Comparison of ENCODE assay signal across 10 cellular contexts in the genomic region with DNA sequence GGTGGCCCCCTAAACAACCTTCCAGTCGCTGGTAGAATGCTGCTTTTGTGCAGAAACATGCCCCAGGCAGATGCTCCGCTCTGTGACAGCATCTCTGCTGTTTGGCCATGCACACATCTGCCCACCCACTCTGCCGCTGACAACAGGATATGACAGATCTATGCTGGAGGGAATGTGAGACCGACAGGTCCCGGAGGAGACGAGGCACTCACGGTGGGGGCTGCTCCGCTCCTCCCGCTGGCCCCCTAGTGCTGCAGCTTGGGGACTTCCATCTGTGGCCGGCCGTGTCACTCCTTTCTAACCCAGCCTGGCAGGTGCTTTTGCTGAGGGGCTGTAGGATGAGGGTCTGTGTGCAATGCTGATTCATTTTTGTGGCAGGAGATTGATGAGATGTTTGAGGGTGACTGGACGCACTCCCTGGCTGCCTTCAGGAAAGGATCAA. TPM values are rescaled to one million over a fixed set of nuclear protein-coding genes. Genes with fewer than 3 reads are reported as not detected.
DNase-seq lines count a peak whose midpoint lies in the region; ATAC-seq and TF ChIP-seq lines count a peak whose summit lies in the region.
"Had no signal": no experiment of that assay in that cellular context is flagged by ENCODE, and none has a peak within 500 bp of the region (broad histone marks: within the 10 kb centered on the region; RNA-seq: fewer than 3 reads in every experiment).

No MANE protein-coding gene starts in this region.

- peaks cover 0 to 11% (median 3%) of the 10 kb centered on the region in 3 donors for H3K27me3 ChIP-seq in psoas muscle (ENCODE audit: insufficient read depth in 3 of 3, low read length in 2 of 3)

- no peaks in the 10 kb centered on the region for H3K27me3 Mint-ChIP-seq in activated T-cell treated with anti-CD3 and anti-CD28 coated beads, Interleukin-2, amount 50 U/mL, for 4 hours (ENCODE audit: low read depth)
- H3K27me3 Mint-ChIP-seq in naive thymus-derived CD8-positive, alpha-beta T cell = no peaks in the 10 kb centered on the region
- peaks cover 19% of the 10 kb centered on the region for H3K27me3 Mint-ChIP-seq in MCF 10A (ENCODE audit: insufficient read depth, unreplicated experiment)

- CTCF ChIA-PET in MCF 10A (lab: Yijun Ruan, JAX) = interaction anchor here (0.5 to 2.1 kb wide), 3 partner anchors 18 to 698 kb away, joined by 3 to 15 read pairs (median 6); no protein-coding TSS in a partner anchor

- WGBS in psoas muscle, 3 donors = 29 to 41% (median 32%) methylated on average over 12 of the region's 12 CpGs

- no peaks in the 10 kb centered on the region for H3K4me1 ChIP-seq in psoas muscle

- H3K36me3 ChIP-seq in psoas muscle (ENCODE audit: insufficient read depth in 1 of 2, low read depth in 1 of 2) = no peaks in the 10 kb centered on the region

- H3K27ac Mint-ChIP-seq in naive thymus-derived CD8-positive, alpha-beta T cell = peak overlapping the region in 8 of 10 donors; percentile 22 to 96 (median 72)
- no peak overlapping the region for H3K27ac Mint-ChIP-seq in MCF 10A (ENCODE audit: low read depth, unreplicated experiment)

- POLR2A ChIA-PET in naive thymus-derived CD8-positive, alpha-beta T cell (lab: Charles Lee) = no interaction called here
- POLR2A ChIA-PET in MCF 10A (lab: Yijun Ruan, JAX) = no interaction called here

- no TSS peak for BruUV-seq in MCF 10A (replicated peaks; lab: Mats Ljungman, UMichigan)

- no peaks in the 10 kb centered on the region for H3K9me3 Mint-ChIP-seq in activated T-cell treated with anti-CD3 and anti-CD28 coated beads, Interleukin-2, amount 50 U/mL, for 4 hours
- H3K9me3 Mint-ChIP-seq in naive thymus-derived CD8-positive, alpha-beta T cell = no peaks in the 10 kb centered on the region
- no peaks in the 10 kb centered on the region for H3K9me3 Mint-ChIP-seq in MCF 10A (ENCODE audit: unreplicated experiment)

- H3K36me3 Mint-ChIP-seq in activated T-cell treated with anti-CD3 and anti-CD28 coated beads, Interleukin-2, amount 50 U/mL, for 4 hours (ENCODE audit: insufficient read depth) = no peaks in the 10 kb centered on the region
- no peaks in the 10 kb centered on the region for H3K36me3 Mint-ChIP-seq in naive thymus-derived CD8-positive, alpha-beta T cell
- H3K36me3 Mint-ChIP-seq in MCF 10A (ENCODE audit: insufficient read depth, unreplicated experiment) = peaks cover 13% of the 10 kb centered on the region

- no peaks in the 10 kb centered on the region for H3K9me3 ChIP-seq in psoas muscle

- intact Hi-C loops in psoas muscle (cut with DNase I) = no loop called here
- intact Hi-C loops in MCF 10A (cut with micrococcal nuclease) = no loop called here

- H3K4me3 Mint-ChIP-seq in activated T-cell treated with anti-CD3 and anti-CD28 coated beads, Interleukin-2, amount 50 U/mL, for 4 hours = no peak overlapping the region
- H3K4me3 Mint-ChIP-seq in naive thymus-derived CD8-positive, alpha-beta T cell = peak overlapping the region in 3 of 10 donors; percentile 5 to 43 (median 36)
- no peak overlapping the region for H3K4me3 Mint-ChIP-seq in MCF 10A (ENCODE audit: unreplicated experiment)

- peaks cover 60% of the 10 kb centered on the region for H3K4me1 Mint-ChIP-seq in activated T-cell treated with anti-CD3 and anti-CD28 coated beads, Interleukin-2, amount 50 U/mL, for 4 hours (ENCODE audit: low read depth)
- peaks cover 19 to 55% (median 51%) of the 10 kb centered on the region in 4 donors for H3K4me1 Mint-ChIP-seq in naive thymus-derived CD8-positive, alpha-beta T cell
- H3K4me1 Mint-ChIP-seq in MCF 10A (ENCODE audit: insufficient read depth, unreplicated experiment) = peaks cover 23% of the 10 kb centered on the region

- ATAC-seq in HG03342 (IDR thresholded peaks at IDR 0.05; ENCODE audit: unreplicated experiment) (peak; percentile 40), psoas muscle (no peak)
- peak in 1 of 2 donors; percentile 19 for ATAC-seq in activated T-cell treated with anti-CD3 and anti-CD28 coated beads, Interleukin-2, amount 50 U/mL, for 4 hours
- ATAC-seq in naive thymus-derived CD8-positive, alpha-beta T cell = no peak

- H3K4me3 ChIP-seq in GM12875 (ENCODE audit: low read depth, low read length) (no peak overlapping the region), psoas muscle (no peak overlapping the region)

- peak; percentile 29 for DNase-seq in activated T-cell treated with anti-CD3 and anti-CD28 coated beads, Interleukin-2, amount 50 U/mL, for 4 hours
- peak in 2 of 10 donors; percentile 22 to 49 for DNase-seq in naive thymus-derived CD8-positive, alpha-beta T cell
- DNase-seq in psoas muscle (no peak), CD1c-positive myeloid dendritic cell (ENCODE audit: extremely low spot score) (no peak), NK-92 (lab: John Stamatoyannopoulos, UW; ENCODE audit: unreplicated experiment) (no peak), MCF 10A (ENCODE audit: unreplicated experiment) (no peak)

- TF ChIP-seq CTCF in GM12875 (IDR thresholded peaks at IDR 0.05; ENCODE audit: borderline replicate concordance, insufficient read depth, low read depth, low read length) (peak; percentile 27; the same call in 1 of the 2 replicates), psoas muscle (IDR thresholded peaks at IDR 0.05) (no peak), MCF 10A (IDR thresholded peaks at IDR 0.05; ENCODE audit: unreplicated experiment) (no peak)

- H3K27ac ChIP-seq in psoas muscle = no peak overlapping the region

RNA-seq across cellular contexts. Expression of a gene that starts 49.1 kb away (rescaled TPM):
- not detected for total RNA-seq in activated T-cell treated with anti-CD3 and anti-CD28 coated beads, Interleukin-2, amount 50 U/mL, for 4 hours
- not detected for total RNA-seq in naive thymus-derived CD8-positive, alpha-beta T cell
- polyA plus RNA-seq in naive thymus-derived CD8-positive, alpha-beta T cell = not detected
- not detected for total RNA-seq in psoas muscle
- not detected for polyA plus RNA-seq in psoas muscle
- total RNA-seq in MCF 10A (2022) = not detected in 2 replicates
- total RNA-seq: frontal cortex, omental fat pad had no signal
